ENCODE assay signal across 9 cellular contexts in the genomic region with DNA sequence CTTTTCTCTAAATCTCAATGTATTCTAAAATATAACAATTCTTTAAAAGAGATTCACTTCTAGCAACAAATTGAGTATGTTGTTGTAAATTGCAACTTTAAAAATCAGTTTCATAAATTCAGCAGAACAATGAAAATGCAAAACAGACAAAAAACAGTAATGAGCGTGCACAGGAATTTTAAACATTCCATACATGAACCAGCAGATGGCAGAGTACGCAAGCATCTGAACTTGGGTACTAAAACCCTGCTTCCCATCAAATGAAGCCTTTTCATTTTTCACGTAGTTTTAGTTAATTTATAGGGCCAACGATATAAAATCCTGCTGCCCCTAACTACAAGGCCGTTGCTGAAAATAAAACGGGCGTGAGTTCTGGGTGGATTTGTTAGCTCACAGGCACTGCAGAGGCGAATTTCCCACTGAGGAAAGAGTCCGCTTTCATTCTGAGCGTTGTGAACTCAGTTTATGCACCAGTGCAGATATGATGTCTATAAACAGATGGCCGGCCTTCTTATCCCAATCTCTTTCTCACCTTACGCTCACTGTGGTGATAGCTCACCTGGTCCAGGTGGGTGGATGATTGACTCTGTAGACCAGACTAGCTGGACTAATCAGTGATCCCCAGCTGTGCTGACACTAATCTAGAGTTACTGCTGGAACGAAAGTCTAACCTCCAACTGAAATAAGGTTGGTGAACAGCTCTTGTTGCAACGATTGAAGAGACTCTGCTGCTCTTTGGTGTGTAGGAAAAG.
DNase-seq lines count a peak whose midpoint lies in the region; ATAC-seq and TF ChIP-seq lines count a peak whose summit lies in the region.
"Had no signal": no experiment of that assay in that cellular context is flagged by ENCODE, and none has a peak within 500 bp of the region (broad histone marks: within the 10 kb centered on the region; RNA-seq: fewer than 3 reads in every experiment).

No MANE protein-coding gene starts in this region.

- no peaks in the 10 kb centered on the region for H3K4me1 ChIP-seq in DND-41 (ENCODE audit: insufficient read depth, low read length)

- no peak overlapping the region for H2AFZ ChIP-seq in DND-41 (ENCODE audit: low read depth, low read length)

- no peaks in the 10 kb centered on the region for H4K20me1 ChIP-seq in DND-41 (ENCODE audit: insufficient read depth, low read length)

- no peak overlapping the region for H3K9ac ChIP-seq in DND-41 (ENCODE audit: low read depth, low read length)

- no peaks in the 10 kb centered on the region for H3K36me3 ChIP-seq in DND-41 (ENCODE audit: insufficient read depth, low read length)

- H3K4me3 ChIP-seq in DND-41 (ENCODE audit: low read depth in 1 of 2, low read length in 2 of 2), result no peak overlapping the region
- H3K4me3 ChIP-seq: mucosa of descending colon had no signal

- H3K27me3 ChIP-seq in DND-41 (ENCODE audit: insufficient read depth, low read length, poor library complexity), result no peaks in the 10 kb centered on the region

- ATAC-seq in DND-41 (ENCODE audit: insufficient read depth, low read depth) (no peak), HG03354 (IDR thresholded peaks at IDR 0.05; ENCODE audit: poor library complexity, severe bottlenecking, unreplicated experiment) (peak; percentile 76), HG03280 (IDR thresholded peaks at IDR 0.05; ENCODE audit: unreplicated experiment) (no peak), HG02588 (IDR thresholded peaks at IDR 0.05; ENCODE audit: unreplicated experiment) (no peak)
- ATAC-seq: mucosa of descending colon had no signal

- H3K9me3 ChIP-seq in DND-41 (ENCODE audit: insufficient read depth, low read length, severe bottlenecking), result no peaks in the 10 kb centered on the region
- H3K9me3 ChIP-seq: mucosa of descending colon had no signal

- peak; percentile 66 for TF ChIP-seq CTCF in DND-41 (IDR thresholded peaks at IDR 0.05; ENCODE audit: borderline replicate concordance, extremely low read depth, low read length, poor library complexity, severe bottlenecking)

- no peaks in the 10 kb centered on the region for H3K79me2 ChIP-seq in DND-41 (ENCODE audit: insufficient read depth, low read length)

- H3K27ac ChIP-seq in DND-41 (ENCODE audit: low read length), result no peak overlapping the region

- DNase-seq in 8988T, result peak; percentile 11
- DNase-seq in DND-41, result peak; percentile 16
- DNase-seq in NOMO-1 treated with DMSO at 0.1 percent for 48 hours (lab: John Stamatoyannopoulos, UW; ENCODE audit: unreplicated experiment), result peak; percentile 44
- DNase-seq in dermis blood vessel endothelial cell, result peak; percentile 75
- DNase-seq in mucosa of gallbladder (ENCODE audit: low spot score), result peak; percentile 19

- no peak overlapping the region for H3K4me2 ChIP-seq in DND-41 (ENCODE audit: insufficient read depth, low read length)

Comparison
In these comparisons a context has a peak if more than half of its experiments do, and no peak if none do; other contexts are left out.
1. DNase-seq: peak in every context shown above with its lines; median percentile 75 in dermis blood vessel endothelial cell; 44 in NOMO-1 treated with DMSO at 0.1 percent for 48 hours; 19 in mucosa of gallbladder; 16 in DND-41; 11 in 8988T.